ENCODE assay signal across 9 cellular contexts in genomic region chr5:126811515-126812198, GRCh38. TPM values are rescaled to one million over a fixed set of nuclear protein-coding genes. Genes with fewer than 3 reads are reported as not detected.
DNase-seq lines count a peak whose midpoint lies in the region; ATAC-seq, FAIRE-seq and TF ChIP-seq lines count a peak whose summit lies in the region.
"Had no signal": no experiment of that assay in that cellular context is flagged by ENCODE, and none has a peak within 500 bp of the region (broad histone marks: within the 10 kb centered on the region; RNA-seq: fewer than 3 reads in every experiment).

No MANE protein-coding gene starts in this region.

- peaks cover 48% of the 10 kb centered on the region for H3K4me1 ChIP-seq in ACC112 (ENCODE audit: control insufficient read depth, insufficient read depth, low read length, unreplicated experiment)
- peaks cover 3% of the 10 kb centered on the region for H3K4me1 ChIP-seq in keratinocyte (ENCODE audit: control insufficient read depth, extremely low read depth, insufficient read depth, low read length)

- no peaks in the 10 kb centered on the region for H3K27me3 Mint-ChIP-seq in activated T-cell treated with anti-CD3 and anti-CD28 coated beads, Interleukin-2, amount 50 U/mL, for 24 hours

- peak; percentile 43 for ATAC-seq in HG02870 (IDR thresholded peaks at IDR 0.05; ENCODE audit: unreplicated experiment)
- no peak for ATAC-seq in GM19328 (IDR thresholded peaks at IDR 0.05; ENCODE audit: unreplicated experiment)

- H3K27me3 ChIP-seq in ACC112 (ENCODE audit: insufficient read depth, low read length) (no peaks in the 10 kb centered on the region), keratinocyte (ENCODE audit: control insufficient read depth, extremely low read depth, insufficient read depth, low read length) (no peaks in the 10 kb centered on the region)

- peaks cover 24% of the 10 kb centered on the region; the same call in 1 of the 2 replicates for H3K36me3 ChIP-seq in ACC112 (ENCODE audit: insufficient read depth, low read length)
- H3K36me3 ChIP-seq in keratinocyte (ENCODE audit: control insufficient read depth in 2 of 2, extremely low read depth in 1 of 2, insufficient read depth in 2 of 2, low read length in 2 of 2) = peaks cover 0 to 11% of the 10 kb centered on the region in 2 experiments

- H3K9me1 ChIP-seq in keratinocyte (ENCODE audit: control insufficient read depth, extremely low read depth, insufficient read depth, low read length) = no peaks in the 10 kb centered on the region

- H3K9ac ChIP-seq in keratinocyte (ENCODE audit: control insufficient read depth, extremely low read depth, insufficient read depth, low read length) = no peak overlapping the region

- H3K4me3 Mint-ChIP-seq in activated T-cell treated with anti-CD3 and anti-CD28 coated beads, Interleukin-2, amount 50 U/mL, for 24 hours = peak overlapping the region; percentile 54

- H3K27ac Mint-ChIP-seq in activated T-cell treated with anti-CD3 and anti-CD28 coated beads, Interleukin-2, amount 50 U/mL, for 24 hours = peak overlapping the region; percentile 93

- TF ChIP-seq CTCF in keratinocyte (optimal IDR thresholded peaks at IDR 0.05 in 1 of 3, IDR thresholded peaks at IDR 0.05 in 1 of 3, conservative IDR thresholded peaks at IDR 0.05 in 1 of 3; ENCODE audit: extremely low read depth in 1 of 3, insufficient read depth in 2 of 3, low read length in 3 of 3) = no peak

- H3K9me3 ChIP-seq in keratinocyte (ENCODE audit: control insufficient read depth, low read depth, low read length) = no peaks in the 10 kb centered on the region

- no peak for DNase-seq in activated T-cell treated with anti-CD3 and anti-CD28 coated beads, Interleukin-2, amount 50 U/mL, for 24 hours
- DNase-seq in keratinocyte (ENCODE audit: low read depth, low spot score) (no peak), NCI-H187 treated with DMSO at 0.1 percent for 48 hours (lab: John Stamatoyannopoulos, UW) (no peak), NCI-H526 treated with DMSO at 0.1 percent for 48 hours (lab: John Stamatoyannopoulos, UW) (no peak), COLO668 (lab: John Stamatoyannopoulos, UW; ENCODE audit: unreplicated experiment) (no peak)

- FAIRE-seq in keratinocyte (lab: Jason Lieb, UNC) = no peak

- peaks cover 50% of the 10 kb centered on the region for H3K4me1 Mint-ChIP-seq in activated T-cell treated with anti-CD3 and anti-CD28 coated beads, Interleukin-2, amount 50 U/mL, for 24 hours (ENCODE audit: low read depth)

- H3K79me2 ChIP-seq in ACC112 (ENCODE audit: control insufficient read depth, insufficient read depth, low read length, unreplicated experiment) (peaks cover 8% of the 10 kb centered on the region), keratinocyte (ENCODE audit: control insufficient read depth, insufficient read depth, low read length) (no peaks in the 10 kb centered on the region)

- dilution Hi-C loops in keratinocyte (cut with MboI; ENCODE audit: extremely low pct_ligation_motif_present, low sequenced_read_pairs) = no loop called here

- H3K36me3 Mint-ChIP-seq in activated T-cell treated with anti-CD3 and anti-CD28 coated beads, Interleukin-2, amount 50 U/mL, for 24 hours (ENCODE audit: low read depth) = peaks cover 92% of the 10 kb centered on the region

- H3K4me3 ChIP-seq in ACC112 (ENCODE audit: low read depth, low read length) = peak overlapping the region; percentile 23; the same call in 1 of the 2 replicates
- no peak overlapping the region for H3K4me3 ChIP-seq in keratinocyte (ENCODE audit: control insufficient read depth in 2 of 3, extremely low read depth in 1 of 3, insufficient read depth in 2 of 3, low read depth in 1 of 3, low read length in 3 of 3)
- H3K4me3 ChIP-seq: SK-N-MC had no signal

- no peak overlapping the region for H3K4me2 ChIP-seq in keratinocyte (ENCODE audit: control insufficient read depth, extremely low read depth, insufficient read depth, low read depth, low read length)

- H4K20me1 ChIP-seq in keratinocyte (ENCODE audit: control insufficient read depth, extremely low read depth, insufficient read depth, low read length) = no peaks in the 10 kb centered on the region

- H2AFZ ChIP-seq in ACC112 (ENCODE audit: low read length, unreplicated experiment) (no peak overlapping the region), keratinocyte (ENCODE audit: control insufficient read depth, low read length) (peak overlapping the region; percentile 6)

- no peaks in the 10 kb centered on the region for H3K9me3 Mint-ChIP-seq in activated T-cell treated with anti-CD3 and anti-CD28 coated beads, Interleukin-2, amount 50 U/mL, for 24 hours

- peak overlapping the region; percentile 83 for H3K27ac ChIP-seq in ACC112 (ENCODE audit: low read depth, low read length)
- no peak overlapping the region for H3K27ac ChIP-seq in keratinocyte (ENCODE audit: control insufficient read depth, insufficient read depth, low read length)
- H3K27ac ChIP-seq: SK-N-MC had no signal

RNA-seq across cellular contexts. Expression of gene LMNB1, which starts 34.7 kb away (rescaled TPM):
- 1.1 to 13.7 TPM (median 11.0 TPM) in 3 replicates for polyA plus RNA-seq in keratinocyte
- 0.84 TPM for polyA plus RNA-seq in keratinocyte (2011; ENCODE audit: low read depth)
- 2.1 and 4.0 TPM in 2 replicates for polyA plus RNA-seq in keratinocyte (2011; cell fraction: cytosol; rRNA removed)
- polyA plus RNA-seq in keratinocyte (2011; cell fraction: nucleus; rRNA removed) = 2.3 and 3.1 TPM in 2 replicates
- 0.69 and 15.0 TPM in 2 replicates for polyA plus RNA-seq in keratinocyte (2012; ENCODE audit: low replicate concordance)
- polyA minus RNA-seq in keratinocyte = 0.43 to 6.3 TPM (median 5.8 TPM) in 3 replicates
- 4.8 TPM for polyA minus RNA-seq in keratinocyte (2011; cell fraction: cytosol; rRNA and poly(A)+ RNA removed)
- 2.2 and 2.9 TPM in 2 replicates for polyA minus RNA-seq in keratinocyte (2011; cell fraction: nucleus; rRNA and poly(A)+ RNA removed)
